ENCODE assay signal across 29 cellular contexts in genomic region chr3:18730491-18730890, GRCh38.
"Had no signal": no experiment of that assay in that cellular context is flagged by ENCODE, and none has a peak within 500 bp of the region (broad histone marks: within the 10 kb centered on the region; RNA-seq: fewer than 3 reads in every experiment).

No MANE protein-coding gene starts in this region.

- DNase-seq: activated CD4-positive, alpha-beta T cell treated with anti-CD3 and anti-CD28 coated beads, Interleukin-2, amount 50 U/mL, for 1 hour; activated CD4-positive, CD25-positive, alpha-beta regulatory T cell treated with anti-CD3 and anti-CD28 coated beads, Interleukin-2, amount 50 U/mL, for 72 hours; activated gamma-delta T cell treated with Interleukin-2 at 50 U/mL for 16 hours; activated naive CD4-positive, alpha-beta T cell treated with anti-CD3 and anti-CD28 coated beads, Interleukin-2, amount 50 U/mL, for 16 hours; activated T-cell treated with anti-CD3 and anti-CD28 coated beads for 4 hours; endodermal cell; foreskin fibroblast; head of caudate nucleus; hypothalamus; left lung; lower lobe of right lung; mesenchymal stem cell; occipital lobe; psoas muscle; sigmoid colon; small intestine; stimulated activated CD4-positive, alpha-beta T cell treated with anti-CD3 and anti-CD28 coated beads, Interleukin-4, amount 100 ng/mL, for 24 hours; substantia nigra; T-helper 9 cell; uterus; WERI-Rb-1 had no signal

- H3K27ac ChIP-seq: left lung, lower lobe of right lung, parathyroid adenoma, psoas muscle, sigmoid colon, uterus, WERI-Rb-1 had no signal

- H3K4me1 ChIP-seq: lower lobe of right lung, parathyroid adenoma, psoas muscle, sigmoid colon, uterus had no signal

- H3K9me3 ChIP-seq: left lung, lower lobe of right lung, psoas muscle, sigmoid colon, uterus had no signal

- H3K79me2 ChIP-seq: parathyroid adenoma had no signal

- H3K4me3 Mint-ChIP-seq: central memory CD8-positive, alpha-beta T cell; dendritic cell treated with granulocyte-macrophage colony-stimulating factor and Interleukin-4, amounts not matched to agents 40 ng/mL and 50 ng/mL, for 4 days; endodermal cell; stimulated activated effector memory CD8-positive, alpha-beta T cell treated with anti-CD3 and anti-CD28 coated beads, Interleukin-12 subunit alpha, Interleukin-12 subunit beta, amount 100 ng/mL, for 72 hours; stimulated activated naive CD8-positive, alpha-beta T cell treated with anti-CD3 and anti-CD28 coated beads, Interleukin-15, Interleukin-2, amounts not matched to agents 100 ng/mL and 50 ng/mL, for 24 hours; T-helper 1 cell treated with Interleukin-12 subunit alpha and Interleukin-12 subunit beta and Interleukin-4 antibody, amounts not matched to agents 30 μg/mL and 1 μg/mL, for 36 hours; type B pancreatic cell had no signal

- H3K27me3 Mint-ChIP-seq: central memory CD8-positive, alpha-beta T cell; dendritic cell treated with granulocyte-macrophage colony-stimulating factor and Interleukin-4, amounts not matched to agents 40 ng/mL and 50 ng/mL, for 4 days; stimulated activated naive CD8-positive, alpha-beta T cell treated with anti-CD3 and anti-CD28 coated beads, Interleukin-15, Interleukin-2, amounts not matched to agents 100 ng/mL and 50 ng/mL, for 24 hours; type B pancreatic cell had no signal

- H3K36me3 ChIP-seq: left lung, lower lobe of right lung, sigmoid colon, uterus, WERI-Rb-1 had no signal

- H3K27me3 ChIP-seq: left lung, sigmoid colon, uterus had no signal

- H2AFZ ChIP-seq: parathyroid adenoma had no signal

- H3K36me3 Mint-ChIP-seq: stimulated activated effector memory CD8-positive, alpha-beta T cell treated with anti-CD3 and anti-CD28 coated beads, Interleukin-12 subunit alpha, Interleukin-12 subunit beta, amount 100 ng/mL, for 72 hours; type B pancreatic cell had no signal

- ATAC-seq: esophagus mucosa; left lung; lower lobe of right lung; psoas muscle; stimulated activated effector memory CD8-positive, alpha-beta T cell treated with anti-CD3 and anti-CD28 coated beads, Interleukin-12 subunit alpha, Interleukin-12 subunit beta, amount 100 ng/mL, for 72 hours had no signal

- H3K9me3 Mint-ChIP-seq: central memory CD8-positive, alpha-beta T cell; dendritic cell treated with granulocyte-macrophage colony-stimulating factor and Interleukin-4, amounts not matched to agents 40 ng/mL and 50 ng/mL, for 4 days; endodermal cell; type B pancreatic cell had no signal

- H3K4me3 ChIP-seq: left lung, lower lobe of right lung, psoas muscle, sigmoid colon, uterus had no signal

- H3K27ac Mint-ChIP-seq: dendritic cell treated with granulocyte-macrophage colony-stimulating factor and Interleukin-4, amounts not matched to agents 40 ng/mL and 50 ng/mL, for 4 days; endodermal cell; stimulated activated effector memory CD8-positive, alpha-beta T cell treated with anti-CD3 and anti-CD28 coated beads, Interleukin-12 subunit alpha, Interleukin-12 subunit beta, amount 100 ng/mL, for 72 hours; stimulated activated naive CD8-positive, alpha-beta T cell treated with anti-CD3 and anti-CD28 coated beads, Interleukin-15, Interleukin-2, amounts not matched to agents 100 ng/mL and 50 ng/mL, for 24 hours; T-helper 1 cell treated with Interleukin-12 subunit alpha and Interleukin-12 subunit beta and Interleukin-4 antibody, amounts not matched to agents 30 μg/mL and 1 μg/mL, for 36 hours; type B pancreatic cell had no signal
